8 cellular contexts compared by ENCODE assay signal in genomic region chr3:47443611-47443995, GRCh38. TPM values are rescaled to one million over a fixed set of nuclear protein-coding genes. Genes with fewer than 3 reads are reported as not detected.
A peak's percentile ranks its signal among the peaks of the same experiment; 100 is the strongest.
DNase-seq lines count a peak whose midpoint lies in the region; ATAC-seq and TF ChIP-seq lines count a peak whose summit lies in the region.
"Had no signal": no experiment of that assay in that cellular context is flagged by ENCODE, and none has a peak within 500 bp of the region (broad histone marks: within the 10 kb centered on the region; RNA-seq: fewer than 3 reads in every experiment).

No MANE protein-coding gene starts in this region.

- TF ChIP-seq CTCF in Panc1 (IDR thresholded peaks at IDR 0.05), result no peak

- no peak overlapping the region for H3K27ac ChIP-seq in Panc1 (ENCODE audit: low read length)
- peak overlapping the region; percentile 56 for H3K27ac ChIP-seq in mesodermal cell (ENCODE audit: low read depth, low read length, severe bottlenecking)
- peak overlapping the region; percentile 76 for H3K27ac ChIP-seq in thymus (ENCODE audit: low read depth)

- peak overlapping the region; percentile 30 for H3K27ac Mint-ChIP-seq in dendritic cell treated with granulocyte-macrophage colony-stimulating factor and Interleukin-4, amounts not matched to agents 40 ng/mL and 50 ng/mL, for 4 days

- BruUV-seq in Panc1 (replicated peaks; lab: Mats Ljungman, UMichigan), result no TSS peak

- no peak overlapping the region for H3K4me3 Mint-ChIP-seq in dendritic cell treated with granulocyte-macrophage colony-stimulating factor and Interleukin-4, amounts not matched to agents 40 ng/mL and 50 ng/mL, for 4 days

- CTCF ChIA-PET in Panc1 (lab: Charles Lee), result interaction anchor here (0.7 kb wide), 1 partner anchor 14 kb away, joined by 3 read pairs; no protein-coding TSS in a partner anchor

- in situ Hi-C loops in Panc1 (cut with HindIII; ENCODE audit: low pct_unique_long_range_greater_than_20kb, low sequenced_read_pairs), result no loop called here

- no peaks in the 10 kb centered on the region for H3K27me3 Mint-ChIP-seq in dendritic cell treated with granulocyte-macrophage colony-stimulating factor and Interleukin-4, amounts not matched to agents 40 ng/mL and 50 ng/mL, for 4 days

- ATAC-seq in Panc1, result no peak; the same call in 1 of the 2 replicates
- no peak for ATAC-seq in HG02981 (IDR thresholded peaks at IDR 0.05; ENCODE audit: unreplicated experiment)

- H3K27me3 ChIP-seq in Panc1 (ENCODE audit: control insufficient read depth, insufficient read depth, low read length) (no peaks in the 10 kb centered on the region), thymus (ENCODE audit: control insufficient read depth, insufficient read depth) (no peaks in the 10 kb centered on the region)

- H3K9me3 Mint-ChIP-seq in dendritic cell treated with granulocyte-macrophage colony-stimulating factor and Interleukin-4, amounts not matched to agents 40 ng/mL and 50 ng/mL, for 4 days, result no peaks in the 10 kb centered on the region

- DNase-seq in Panc1 (ENCODE audit: low read depth, low spot score), result peak; percentile 36
- DNase-seq in NCI-H446 treated with DMSO at 0.1 percent for 48 hours (lab: John Stamatoyannopoulos, UW), result no peak
- DNase-seq in nucleus accumbens (lab: John Stamatoyannopoulos, UW), result no peak
- DNase-seq: activated CD4-positive, alpha-beta T cell treated with anti-CD3 and anti-CD28 coated beads for 48 hours had no signal

- H3K9me3 ChIP-seq in Panc1 (ENCODE audit: control insufficient read depth, insufficient read depth, low read depth, low read length) (no peaks in the 10 kb centered on the region), mesodermal cell (ENCODE audit: control insufficient read depth, low read length) (no peaks in the 10 kb centered on the region), thymus (ENCODE audit: control insufficient read depth) (no peaks in the 10 kb centered on the region)

- intact Hi-C loops in Panc1 (cut with micrococcal nuclease; ENCODE audit: unreplicated experiment), result no loop called here
- intact Hi-C loops in dendritic cell treated with granulocyte-macrophage colony-stimulating factor and Interleukin-4, amounts not matched to agents 40 ng/mL and 50 ng/mL, for 4 days (cut with micrococcal nuclease), result no loop called here

- POLR2A ChIA-PET in Panc1 (lab: Charles Lee), result no interaction called here

- peaks cover 31% of the 10 kb centered on the region for H3K36me3 Mint-ChIP-seq in dendritic cell treated with granulocyte-macrophage colony-stimulating factor and Interleukin-4, amounts not matched to agents 40 ng/mL and 50 ng/mL, for 4 days (ENCODE audit: low read depth)

- H3K4me1 ChIP-seq in Panc1 (ENCODE audit: control insufficient read depth, insufficient read depth, low read length) (no peaks in the 10 kb centered on the region), mesodermal cell (ENCODE audit: control insufficient read depth, insufficient read depth, low read length, poor library complexity, severe bottlenecking) (peaks cover 9% of the 10 kb centered on the region), thymus (ENCODE audit: control insufficient read depth, insufficient read depth, low read length) (no peaks in the 10 kb centered on the region)

- H3K4me3 ChIP-seq in Panc1 (ENCODE audit: low read depth in 2 of 2, low read length in 2 of 2) (no peak overlapping the region), mesodermal cell (ENCODE audit: extremely low read depth, insufficient read depth, low read length, poor library complexity, severe bottlenecking) (no peak overlapping the region), thymus (ENCODE audit: low read length) (no peak overlapping the region)

- peaks cover 18% of the 10 kb centered on the region for H3K4me1 Mint-ChIP-seq in dendritic cell treated with granulocyte-macrophage colony-stimulating factor and Interleukin-4, amounts not matched to agents 40 ng/mL and 50 ng/mL, for 4 days (ENCODE audit: low read depth)

- H3K36me3 ChIP-seq in Panc1 (ENCODE audit: control insufficient read depth, insufficient read depth, low read length), result no peaks in the 10 kb centered on the region
- peaks cover 23% of the 10 kb centered on the region for H3K36me3 ChIP-seq in mesodermal cell (ENCODE audit: control insufficient read depth, insufficient read depth, low read length)
- H3K36me3 ChIP-seq in thymus (ENCODE audit: control insufficient read depth, insufficient read depth), result peaks cover 27% of the 10 kb centered on the region

- WGBS in mesodermal cell (ENCODE audit: insufficient coverage in 2 of 2), 2 experiments, result 82 to 88% methylated on average over 4 to 5 of the region's 5 CpGs
- WGBS in thymus, result 95% methylated on average over 5 of the region's 5 CpGs

RNA-seq across cellular contexts. Expression of gene SCAP, which starts 32.1 kb away (rescaled TPM):
- 49.7 TPM for total RNA-seq in Panc1 (2021; ENCODE audit: unreplicated experiment)
- polyA plus RNA-seq in Panc1 (2012; ENCODE audit: insufficient read length), result 54.7 TPM
- polyA plus RNA-seq in mesodermal cell (2013, experiment 1 of 2), result 51.3 TPM
- polyA plus RNA-seq in mesodermal cell (2013, experiment 2 of 2), result 38.1 TPM
- 40.5 TPM for polyA plus RNA-seq in thymus
